8 cellular contexts compared by ENCODE assay signal in genomic region chr9:104177003-104177611, GRCh38.
DNase-seq lines count a peak whose midpoint lies in the region; ATAC-seq and TF ChIP-seq lines count a peak whose summit lies in the region.

No MANE protein-coding gene starts in this region.

- TF ChIP-seq CTCF in AG10803 (conservative IDR thresholded peaks at IDR 0.05; ENCODE audit: low read length) (peak; percentile 42), epithelial cell of proximal tubule (conservative IDR thresholded peaks at IDR 0.05; ENCODE audit: low read depth, low read length) (peak; percentile 74), right atrium auricular region (IDR thresholded peaks at IDR 0.05) (peak in 1 of 2 donors; percentile 46)

- H3K4me3 ChIP-seq in AG10803 (ENCODE audit: low read length) (no peak overlapping the region), epithelial cell of proximal tubule (ENCODE audit: low read depth, low read length) (no peak overlapping the region), right atrium auricular region (no peak overlapping the region)

- H3K27ac ChIP-seq in right atrium auricular region: no peak overlapping the region

- no peaks in the 10 kb centered on the region for H3K4me1 ChIP-seq in right atrium auricular region

- ATAC-seq in GM21367 (IDR thresholded peaks at IDR 0.05; ENCODE audit: unreplicated experiment): peak; percentile 62
- no peak for ATAC-seq in HG03039 (IDR thresholded peaks at IDR 0.05; ENCODE audit: unreplicated experiment)

- no peaks in the 10 kb centered on the region for H3K36me3 ChIP-seq in right atrium auricular region

- DNase-seq in AG10803 (ENCODE audit: low read depth) (peak; percentile 3), NCI-H2029 treated with DMSO at 0.1 percent for 48 hours (lab: John Stamatoyannopoulos, UW) (peak; percentile 23), epithelial cell of proximal tubule (ENCODE audit: low read depth) (no peak), NCI-H1930 (lab: John Stamatoyannopoulos, UW) (no peak), mesenteric fat pad (ENCODE audit: low spot score) (no peak), right atrium auricular region (ENCODE audit: low spot score) (no peak)

- no peaks in the 10 kb centered on the region for H3K9me3 ChIP-seq in right atrium auricular region

- H3K27me3 ChIP-seq in right atrium auricular region: no peaks in the 10 kb centered on the region

Comparison
In these comparisons a context has a peak if more than half of its experiments do, and no peak if none do; other contexts are left out.
1. DNase-seq: peak in AG10803 (single experiment) and NCI-H2029 treated with DMSO at 0.1 percent for 48 hours (single experiment); none in epithelial cell of proximal tubule (single experiment), NCI-H1930 (0 of 2), mesenteric fat pad (single experiment) and right atrium auricular region (single experiment).